Comparison of ENCODE assay signal across 8 cellular contexts in genomic region chr16:30570621-30571443, GRCh38. TPM values are rescaled to one million over a fixed set of nuclear protein-coding genes. Genes with fewer than 3 reads are reported as not detected.
DNase-seq lines count a peak whose midpoint lies in the region; ATAC-seq and TF ChIP-seq lines count a peak whose summit lies in the region.

No MANE protein-coding gene starts in this region.

- peak overlapping the region; percentile 69 for H3K4me3 ChIP-seq in AG04450 (ENCODE audit: low read depth, low read length)
- H3K4me3 ChIP-seq in H7 (ENCODE audit: insufficient read depth, low read depth, low read length): peak overlapping the region; percentile 67
- peak overlapping the region; percentile 91 for H3K4me3 ChIP-seq in ovary

- 7% methylated on average over 22 of the region's 22 CpGs for WGBS in ovary, 3 donors

- no peak for TF ChIP-seq EP300 in ovary (IDR thresholded peaks at IDR 0.05)

- intact Hi-C loops in ovary (cut with DNase I): loop anchor here in 1 of 4 donors (5.0 kb wide), 1 partner anchor 131 kb away; no protein-coding TSS in a partner anchor

- H3K27me3 ChIP-seq in AG04450 (ENCODE audit: control insufficient read depth, insufficient read depth, low read length) (peaks cover 4% of the 10 kb centered on the region), H7 (ENCODE audit: control insufficient read depth, insufficient read depth, low read length) (no peaks in the 10 kb centered on the region), ovary (no peaks in the 10 kb centered on the region)

- CTCF ChIA-PET in AG04450 (lab: Charles Lee): no interaction called here

- peaks cover 10% of the 10 kb centered on the region for H3K4me1 ChIP-seq in ovary (ENCODE audit: insufficient read depth)

- H3K27ac Mint-ChIP-seq in activated T-cell treated with anti-CD3 and anti-CD28 coated beads, Interleukin-2, amount 50 U/mL, for 72 hours: peak overlapping the region; percentile 56
- peak overlapping the region; percentile 96 for H3K27ac Mint-ChIP-seq in glutamatergic neuron (ENCODE audit: unreplicated experiment)

- H3K27ac ChIP-seq in AG04450 (ENCODE audit: low read depth, low read length): peak overlapping the region; percentile 65
- H3K27ac ChIP-seq in ovary: peak overlapping the region; percentile 90 to 98

- no peaks in the 10 kb centered on the region for H3K27me3 Mint-ChIP-seq in activated T-cell treated with anti-CD3 and anti-CD28 coated beads, Interleukin-2, amount 50 U/mL, for 72 hours (ENCODE audit: low read depth)
- H3K27me3 Mint-ChIP-seq in glutamatergic neuron (ENCODE audit: unreplicated experiment): peaks cover 6% of the 10 kb centered on the region

- H3K4me3 Mint-ChIP-seq in activated T-cell treated with anti-CD3 and anti-CD28 coated beads, Interleukin-2, amount 50 U/mL, for 72 hours: peak overlapping the region; percentile 87 to 93
- H3K4me3 Mint-ChIP-seq in glutamatergic neuron (ENCODE audit: unreplicated experiment): peak overlapping the region; percentile 89

- H3K4me1 Mint-ChIP-seq in activated T-cell treated with anti-CD3 and anti-CD28 coated beads, Interleukin-2, amount 50 U/mL, for 72 hours (ENCODE audit: low read depth): peaks cover 72% of the 10 kb centered on the region
- peaks cover 21% of the 10 kb centered on the region for H3K4me1 Mint-ChIP-seq in glutamatergic neuron (ENCODE audit: low read depth, unreplicated experiment)

- POLR2A ChIA-PET in AG04450 (lab: Yijun Ruan, JAX): interaction anchor here (0.9 to 2.2 kb wide), 7 partner anchors 12 to 163 kb away, joined by 3 to 12 read pairs (median 5); partner anchors contain the start of genes PRR14, SEPHS2, ZNF764 and ZNF771

- no peaks in the 10 kb centered on the region; the same call in 1 of the 2 replicates for H3K36me3 ChIP-seq in H7 (replicated peaks; ENCODE audit: control insufficient read depth, insufficient read depth, low read length)
- H3K36me3 ChIP-seq in ovary: no peaks in the 10 kb centered on the region

- DNase-seq in AG04450 (ENCODE audit: low read depth, low spot score): no peak
- peak; percentile 81 for DNase-seq in H7
- no peak for DNase-seq in activated T-cell treated with anti-CD3 and anti-CD28 coated beads, Interleukin-2, amount 50 U/mL, for 72 hours
- DNase-seq in glutamatergic neuron: peak; percentile 44
- DNase-seq in ovary: peak; percentile 53 to 70 (median 69)

- no peaks in the 10 kb centered on the region for H3K36me3 Mint-ChIP-seq in activated T-cell treated with anti-CD3 and anti-CD28 coated beads, Interleukin-2, amount 50 U/mL, for 72 hours (ENCODE audit: insufficient read depth in 2 of 2)
- no peaks in the 10 kb centered on the region for H3K36me3 Mint-ChIP-seq in glutamatergic neuron (ENCODE audit: unreplicated experiment)

- no peak for ATAC-seq in activated T-cell treated with anti-CD3 and anti-CD28 coated beads, Interleukin-2, amount 50 U/mL, for 72 hours (replicated peaks in 1 of 2)
- no peak for ATAC-seq in GM18519 (IDR thresholded peaks at IDR 0.05; ENCODE audit: low FRiP score, unreplicated experiment)
- ATAC-seq in GM19463 (IDR thresholded peaks at IDR 0.05; ENCODE audit: unreplicated experiment): no peak
- no peak for ATAC-seq in GM19395 (IDR thresholded peaks at IDR 0.05; ENCODE audit: unreplicated experiment)

- no peak for TF ChIP-seq POLR2A in ovary (IDR thresholded peaks at IDR 0.05)

- TF ChIP-seq CTCF in AG04450 (IDR thresholded peaks at IDR 0.05; ENCODE audit: low read depth, low read length) (no peak), glutamatergic neuron (IDR thresholded peaks at IDR 0.05; ENCODE audit: partially characterized antibody, unreplicated experiment) (no peak), ovary (IDR thresholded peaks at IDR 0.05) (no peak)

- no peaks in the 10 kb centered on the region for H3K9me3 Mint-ChIP-seq in activated T-cell treated with anti-CD3 and anti-CD28 coated beads, Interleukin-2, amount 50 U/mL, for 72 hours
- peaks cover 16% of the 10 kb centered on the region for H3K9me3 Mint-ChIP-seq in glutamatergic neuron (ENCODE audit: unreplicated experiment)

- H3K9me3 ChIP-seq in AG04450 (ENCODE audit: control insufficient read depth, insufficient read depth, low read length) (no peaks in the 10 kb centered on the region; the same call in 1 of the 2 replicates), ovary (no peaks in the 10 kb centered on the region)

RNA-seq across cellular contexts. Expression of gene ZNF688, which starts 0.7 kb away (rescaled TPM):
- polyA plus RNA-seq in AG04450 (2011; rRNA removed): 5.5 and 6.8 TPM in 2 replicates
- 1.1 and 2.3 TPM in 2 replicates for polyA minus RNA-seq in AG04450 (2011; rRNA and poly(A)+ RNA removed)
- total RNA-seq in H7 (2014; rRNA removed; shearing (Covaris generic)): 3.0 and 8.5 TPM in 2 replicates
- total RNA-seq in activated T-cell treated with anti-CD3 and anti-CD28 coated beads, Interleukin-2, amount 50 U/mL, for 72 hours: 10 to 100 TPM; 14.5 TPM
- 18.7 TPM for total RNA-seq in glutamatergic neuron (ENCODE audit: unreplicated experiment)
- 10 to 100 TPM; 10.4 to 31.2 (median 15.4) TPM for total RNA-seq in ovary
- 10 to 100 TPM; 10.3 to 16.1 TPM for polyA plus RNA-seq in ovary

RNA-seq across cellular contexts. Expression of gene ZNF764, which starts 12.7 kb away (rescaled TPM):
- 2.5 and 3.2 TPM in 2 replicates for polyA plus RNA-seq in AG04450 (2011; rRNA removed)
- polyA minus RNA-seq in AG04450 (2011; rRNA and poly(A)+ RNA removed): 2.9 and 3.0 TPM in 2 replicates
- 10.2 and 13.8 TPM in 2 replicates for total RNA-seq in H7 (2014; rRNA removed; shearing (Covaris generic))
- total RNA-seq in activated T-cell treated with anti-CD3 and anti-CD28 coated beads, Interleukin-2, amount 50 U/mL, for 72 hours: 10 to 100 TPM; 10.7 to 12.7 TPM
- total RNA-seq in glutamatergic neuron (ENCODE audit: unreplicated experiment): 39.0 TPM
- 10 to 100 TPM in 5 of 7 donors, 1 to 10 TPM in 2; 6.8 to 14.5 (median 13.2) TPM for total RNA-seq in ovary
- polyA plus RNA-seq in ovary: 1 to 10 TPM; 4.3 to 9.6 TPM

RNA-seq across cellular contexts. Expression of gene ZNF785, which starts 14.7 kb away (rescaled TPM):
- polyA plus RNA-seq in AG04450 (2011; rRNA removed) (4.7 and 6.6 TPM in 2 replicates), ovary (10 to 100 TPM; 11.7 to 14.8 TPM)
- polyA minus RNA-seq in AG04450 (2011; rRNA and poly(A)+ RNA removed): 5.4 and 7.0 TPM in 2 replicates
- 2.8 and 8.5 TPM in 2 replicates for total RNA-seq in H7 (2014; rRNA removed; shearing (Covaris generic))
- 10 to 100 TPM; 10.9 to 12.6 TPM for total RNA-seq in activated T-cell treated with anti-CD3 and anti-CD28 coated beads, Interleukin-2, amount 50 U/mL, for 72 hours
- total RNA-seq in glutamatergic neuron (ENCODE audit: unreplicated experiment) (58.4 TPM), ovary (10 to 100 TPM in 5 of 7 donors, 1 to 10 TPM in 2; 7.0 to 29.4 (median 22.2) TPM)

RNA-seq across cellular contexts. Expression of gene ZNF747, which starts 36.2 kb away (rescaled TPM):
- polyA plus RNA-seq in AG04450 (2011; rRNA removed): 4.9 and 5.0 TPM in 2 replicates
- polyA minus RNA-seq in AG04450 (2011; rRNA and poly(A)+ RNA removed): 3.6 and 4.5 TPM in 2 replicates
- 14.5 and 16.2 TPM in 2 replicates for total RNA-seq in H7 (2014; rRNA removed; shearing (Covaris generic))
- 1 to 10 TPM; 8.3 to 9.2 TPM for total RNA-seq in activated T-cell treated with anti-CD3 and anti-CD28 coated beads, Interleukin-2, amount 50 U/mL, for 72 hours
- 15.1 TPM for total RNA-seq in glutamatergic neuron (ENCODE audit: unreplicated experiment)
- 10 to 100 TPM; 11.9 to 19.2 (median 12.9) TPM for total RNA-seq in ovary
- 10 to 100 TPM in 1 of 2 donors, 1 to 10 TPM in 1; 8.4 to 11.4 TPM for polyA plus RNA-seq in ovary

RNA-seq across cellular contexts. Expression of gene ZNF689, which starts 39.4 kb away (rescaled TPM):
- polyA plus RNA-seq in AG04450 (2011; rRNA removed) (4.0 and 4.2 TPM in 2 replicates), ovary (1 to 10 TPM; 6.9 to 8.8 TPM)
- 5.0 and 8.0 TPM in 2 replicates for polyA minus RNA-seq in AG04450 (2011; rRNA and poly(A)+ RNA removed)
- 17.3 and 18.7 TPM in 2 replicates for total RNA-seq in H7 (2014; rRNA removed; shearing (Covaris generic))
- 10 to 100 TPM; 12.8 to 17.7 TPM for total RNA-seq in activated T-cell treated with anti-CD3 and anti-CD28 coated beads, Interleukin-2, amount 50 U/mL, for 72 hours
- total RNA-seq in glutamatergic neuron (ENCODE audit: unreplicated experiment) (14.6 TPM), ovary (10 to 100 TPM in 5 of 7 donors, 1 to 10 TPM in 2; 6.2 to 13.2 (median 11.6) TPM)

Comparison
In these comparisons a context has a peak if more than half of its experiments do, and no peak if none do; other contexts are left out.
1. DNase-seq: peak in H7 (single experiment), glutamatergic neuron (single experiment) and ovary (5 of 5); none in AG04450 (single experiment) and activated T-cell treated with anti-CD3 and anti-CD28 coated beads, Interleukin-2, amount 50 U/mL, for 72 hours (0 of 2).
2. Peak in every context shown above with its lines, with median percentiles within 50 percentile points of each other: H3K4me3 ChIP-seq.